In genomic region chr11:125153837-125154236, GRCh38 we compare ENCODE assay signal across 27 cellular contexts. TPM values are rescaled to one million over a fixed set of nuclear protein-coding genes. Genes with fewer than 3 reads are reported as not detected.
"Had no signal": no experiment of that assay in that cellular context is flagged by ENCODE, and none has a peak within 500 bp of the region (broad histone marks: within the 10 kb centered on the region; RNA-seq: fewer than 3 reads in every experiment).

No MANE protein-coding gene starts in this region.

- ATAC-seq: esophagus mucosa, gastrocnemius medialis, left lung, natural killer cell, right lobe of liver had no signal

- H3K36me3 ChIP-seq: gastrocnemius medialis, left lung, neutrophil, pancreas, right lobe of liver, suprapubic skin had no signal

- H3K4me1 ChIP-seq: gastrocnemius medialis, left lung, pancreas, right lobe of liver had no signal

- H3K27ac Mint-ChIP-seq: natural killer cell; stimulated activated naive CD8-positive, alpha-beta T cell treated with anti-CD3 and anti-CD28 coated beads, Interleukin-15, amount 100 ng/mL, for 72 hours had no signal

- H3K4me3 ChIP-seq: gastrocnemius medialis, left lung, pancreas, right lobe of liver, suprapubic skin had no signal

- H3K27me3 ChIP-seq: gastrocnemius medialis, left lung, pancreas, right lobe of liver had no signal

- H3K9me3 ChIP-seq: gastrocnemius medialis, left lung, neutrophil, pancreas, right lobe of liver, suprapubic skin had no signal

- H3K4me1 Mint-ChIP-seq: natural killer cell; stimulated activated naive CD8-positive, alpha-beta T cell treated with anti-CD3 and anti-CD28 coated beads, Interleukin-15, amount 100 ng/mL, for 72 hours had no signal

- H3K9me3 Mint-ChIP-seq: natural killer cell; neural crest cell; stimulated activated naive CD8-positive, alpha-beta T cell treated with anti-CD3 and anti-CD28 coated beads, Interleukin-15, amount 100 ng/mL, for 72 hours had no signal

- DNase-seq: cerebellar nuclear complex; cortex of kidney; effector CD4-positive, alpha-beta T cell; foreskin fibroblast; gastrocnemius medialis; kidney; left lung; natural killer cell; pancreas; retina; small intestine; stimulated activated CD4-positive, alpha-beta T cell treated with anti-CD3 and anti-CD28 coated beads, Interleukin-12 subunit alpha, Interleukin-12 subunit beta, amount 100 ng/mL, for 4 hours; stimulated activated CD4-positive, alpha-beta T cell treated with anti-CD3 and anti-CD28 coated beads, Interleukin-1b, Interleukin-23, amount 100 ng/mL, for 48 hours; stimulated activated CD4-positive, alpha-beta T cell treated with anti-CD3 and anti-CD28 coated beads, Interleukin-4, amount 100 ng/mL, for 1 hour; stimulated activated CD8-positive, alpha-beta memory T cell treated with anti-CD3 and anti-CD28 coated beads, Interleukin-4, amount 100 ng/mL, for 48 hours; stimulated activated naive CD4-positive, alpha-beta T cell; stimulated activated naive CD8-positive, alpha-beta T cell treated with anti-CD3 and anti-CD28 coated beads, Interleukin-15, amount 100 ng/mL, for 72 hours; trophoblast cell had no signal

- H3K27ac ChIP-seq: epithelial cell of prostate, gastrocnemius medialis, left lung, neutrophil, pancreas, right lobe of liver, suprapubic skin had no signal

- H3K36me3 Mint-ChIP-seq: natural killer cell had no signal

- H3K4me3 Mint-ChIP-seq: natural killer cell; stimulated activated naive CD8-positive, alpha-beta T cell treated with anti-CD3 and anti-CD28 coated beads, Interleukin-15, amount 100 ng/mL, for 72 hours had no signal

RNA-seq across cellular contexts. Expression of gene PKNOX2, which starts 10.7 kb away (rescaled TPM):
- total RNA-seq: dermis microvascular lymphatic vessel endothelial cell, lung microvascular endothelial cell, natural killer cell, pulmonary artery endothelial cell had no signal
